8 cellular contexts compared by ENCODE assay signal in the genomic region with DNA sequence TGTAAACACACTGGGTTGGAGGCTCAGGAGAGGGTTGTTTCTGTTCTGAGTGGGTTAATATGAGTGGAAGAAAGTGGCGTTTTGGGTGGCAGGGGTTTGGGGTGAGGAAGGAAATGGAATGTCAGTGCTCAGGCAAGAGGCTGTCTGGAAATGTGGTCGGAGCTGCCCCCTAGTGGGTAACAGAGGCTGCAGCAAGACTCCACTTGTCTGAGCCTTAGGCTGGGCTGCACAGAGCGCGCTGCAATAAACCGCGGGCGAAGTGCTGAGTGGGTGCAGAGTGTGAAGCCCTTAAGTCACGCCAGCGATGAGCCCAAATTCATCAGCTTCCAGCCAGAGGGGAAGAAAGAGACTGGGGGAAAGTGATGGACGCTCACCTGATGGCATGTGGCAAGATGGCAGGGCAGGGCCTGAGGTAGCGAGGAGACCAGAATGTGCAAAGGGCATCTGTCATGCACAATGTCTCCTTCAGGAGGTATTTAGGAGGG. TPM values are rescaled to one million over a fixed set of nuclear protein-coding genes. Genes with fewer than 3 reads are reported as not detected.
DNase-seq lines count a peak whose midpoint lies in the region; ATAC-seq and TF ChIP-seq lines count a peak whose summit lies in the region.

No MANE protein-coding gene starts in this region.

- H3K4me1 ChIP-seq in SJCRH30 (no peaks in the 10 kb centered on the region), gastroesophageal sphincter (no peaks in the 10 kb centered on the region), parathyroid adenoma (no peaks in the 10 kb centered on the region), thyroid gland (no peaks in the 10 kb centered on the region)

- no peak for TF ChIP-seq POLR2A in gastroesophageal sphincter (IDR thresholded peaks at IDR 0.05)
- no peak for TF ChIP-seq POLR2A in thyroid gland (IDR thresholded peaks at IDR 0.05)

- no peaks in the 10 kb centered on the region for H3K36me3 ChIP-seq in SJCRH30
- no peaks in the 10 kb centered on the region for H3K36me3 ChIP-seq in gastroesophageal sphincter
- H3K36me3 ChIP-seq in parathyroid adenoma (ENCODE audit: control insufficient read depth, insufficient read depth, low read length): no peaks in the 10 kb centered on the region
- no peaks in the 10 kb centered on the region for H3K36me3 ChIP-seq in thyroid gland

- TF ChIP-seq CTCF in gastroesophageal sphincter (IDR thresholded peaks at IDR 0.05): peak; percentile 65 to 91 (median 76)
- TF ChIP-seq CTCF in parathyroid adenoma (IDR thresholded peaks at IDR 0.05): peak; percentile 82
- TF ChIP-seq CTCF in thyroid gland (IDR thresholded peaks at IDR 0.05): peak; percentile 63 to 90 (median 86)

- WGBS in gastroesophageal sphincter (ENCODE audit: low coverage in 1 of 2), 2 donors: 8 to 10% methylated on average over 5 to 10 of the region's 11 CpGs
- WGBS in thyroid gland, 2 donors: 13 to 14% methylated on average over 11 of the region's 11 CpGs

- DNase-seq in Caki2 (ENCODE audit: low read depth): peak; percentile 40
- DNase-seq in LoVo (ENCODE audit: low spot score): peak; percentile 86
- DNase-seq in SJCRH30: peak; percentile 77 to 89
- peak; percentile 51 for DNase-seq in activated gamma-delta T cell treated with anti-CD3 and anti-CD28 coated beads, Interleukin-2, amount 50 U/mL, for 16 hours (ENCODE audit: low read depth)
- peak; percentile 74 to 80 for DNase-seq in thyroid gland

- H2AFZ ChIP-seq in parathyroid adenoma: peak overlapping the region; percentile 64

- ATAC-seq in GM21528 (IDR thresholded peaks at IDR 0.05; ENCODE audit: low FRiP score, unreplicated experiment) (peak; percentile 73), gastroesophageal sphincter (peak; percentile 92)

- H3K27ac ChIP-seq in SJCRH30 (no peak overlapping the region), gastroesophageal sphincter (no peak overlapping the region), parathyroid adenoma (no peak overlapping the region), thyroid gland (no peak overlapping the region)

- H3K4me3 ChIP-seq in SJCRH30: peak overlapping the region; percentile 42
- H3K4me3 ChIP-seq in gastroesophageal sphincter: peak overlapping the region in 1 of 2 donors; percentile 27
- peak overlapping the region; percentile 27 for H3K4me3 ChIP-seq in parathyroid adenoma (ENCODE audit: low read depth, low read length)
- H3K4me3 ChIP-seq in thyroid gland (replicated peaks in 1 of 3): peak overlapping the region in 1 of 3 donors; percentile 18

- intact Hi-C loops in thyroid gland (cut with DNase I): loop anchor here (5.0 kb wide), 1 partner anchor 139 kb away; no protein-coding TSS in a partner anchor

- peak overlapping the region; percentile 72 for H3K4me2 ChIP-seq in parathyroid adenoma (ENCODE audit: low read length)

- no peaks in the 10 kb centered on the region for H3K79me2 ChIP-seq in parathyroid adenoma

- H3K27me3 ChIP-seq in SJCRH30 (no peaks in the 10 kb centered on the region), gastroesophageal sphincter (peaks cover 58% of the 10 kb centered on the region), parathyroid adenoma (ENCODE audit: control insufficient read depth, insufficient read depth, low read length) (no peaks in the 10 kb centered on the region), thyroid gland (no peaks in the 10 kb centered on the region)

- H3K9me3 ChIP-seq in SJCRH30 (replicated peaks) (no peaks in the 10 kb centered on the region), gastroesophageal sphincter (no peaks in the 10 kb centered on the region), parathyroid adenoma (ENCODE audit: control insufficient read depth, low read length) (no peaks in the 10 kb centered on the region), thyroid gland (no peaks in the 10 kb centered on the region)

- TF ChIP-seq EP300 in gastroesophageal sphincter (IDR thresholded peaks at IDR 0.05): no peak

- in situ Hi-C loops in Caki2 (cut with HindIII; ENCODE audit: low pct_unique_long_range_greater_than_20kb, low sequenced_read_pairs): no loop called here

- H3K9ac ChIP-seq in parathyroid adenoma: no peak overlapping the region

RNA-seq across cellular contexts. Expression of gene VSX2, which starts 12.3 kb away (rescaled TPM):
- total RNA-seq in Caki2 (2014; rRNA removed; shearing (Covaris generic); ENCODE audit: low replicate concordance): not detected in 2 replicates
- 0.02 and 0.03 TPM in 2 replicates for total RNA-seq in SJCRH30 (2014; rRNA removed; shearing (Covaris generic))
- not detected for total RNA-seq in gastroesophageal sphincter
- not detected for total RNA-seq in thyroid gland

RNA-seq across cellular contexts. Expression of gene ABCD4, which starts 51.1 kb away (rescaled TPM):
- total RNA-seq in Caki2 (2014; rRNA removed; shearing (Covaris generic); ENCODE audit: low replicate concordance): 29.9 and 31.2 TPM in 2 replicates
- total RNA-seq in SJCRH30 (2014; rRNA removed; shearing (Covaris generic)): 26.3 and 30.6 TPM in 2 replicates
- total RNA-seq in gastroesophageal sphincter: 10 to 100 TPM; 20.0 to 45.4 (median 33.0) TPM
- 10 to 100 TPM; 45.2 to 79.5 (median 62.0) TPM for total RNA-seq in thyroid gland
